21 cellular contexts compared by ENCODE assay signal in the genomic region with DNA sequence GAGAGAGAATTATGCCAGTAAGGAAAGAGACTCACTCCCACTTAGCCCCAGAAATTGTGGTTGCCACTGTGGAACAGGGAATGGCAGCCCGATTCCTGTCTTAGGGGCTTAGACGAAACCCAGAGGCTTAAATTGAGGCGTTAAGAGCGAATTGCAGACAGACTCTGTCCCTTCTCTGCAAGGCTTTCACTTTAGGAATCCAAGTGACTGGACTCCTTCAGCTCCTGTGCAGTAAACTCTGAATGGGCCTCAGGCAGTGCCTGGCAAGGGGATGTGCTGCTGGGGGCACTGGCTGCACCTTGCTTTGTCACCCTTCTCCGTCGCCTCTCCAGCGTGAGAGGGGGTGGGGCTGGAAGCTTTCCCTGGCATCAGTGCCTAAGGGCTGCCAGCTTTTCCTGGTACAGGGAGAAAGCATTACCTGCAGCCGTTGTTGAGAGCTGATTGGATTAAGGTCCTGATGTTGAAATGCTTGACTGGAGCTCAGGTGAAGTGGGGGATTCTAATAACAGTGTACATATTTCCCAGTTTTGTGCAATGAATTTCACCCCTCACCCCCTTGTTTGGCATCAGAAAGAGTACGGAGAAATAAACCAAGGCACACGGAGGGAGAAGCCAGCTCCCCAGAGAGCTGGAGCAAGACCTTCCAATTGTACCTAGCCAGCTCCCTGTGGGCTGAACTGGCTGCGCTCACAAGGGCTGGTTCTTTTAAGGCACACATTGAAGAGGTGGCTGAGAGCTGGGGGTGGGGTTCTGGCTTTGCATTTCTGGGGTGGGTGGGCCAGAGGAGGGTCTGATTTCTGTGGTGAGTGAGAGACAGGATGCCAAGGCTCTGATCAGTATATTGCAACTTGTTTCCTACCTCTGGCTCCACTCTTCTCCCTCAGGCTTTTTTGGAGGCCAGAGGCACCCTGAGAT. TPM values are rescaled to one million over a fixed set of nuclear protein-coding genes. Genes with fewer than 3 reads are reported as not detected.
A peak's percentile ranks its signal among the peaks of the same experiment; 100 is the strongest.
DNase-seq lines count a peak whose midpoint lies in the region; ATAC-seq and TF ChIP-seq lines count a peak whose summit lies in the region.
"Had no signal": no experiment of that assay in that cellular context is flagged by ENCODE, and none has a peak within 500 bp of the region (broad histone marks: within the 10 kb centered on the region; RNA-seq: fewer than 3 reads in every experiment).

No MANE protein-coding gene starts in this region.

- TF ChIP-seq POLR2A in esophagus muscularis mucosa (IDR thresholded peaks at IDR 0.05; ENCODE audit: low read depth) (no peak), sigmoid colon (IDR thresholded peaks at IDR 0.05) (no peak)

- H3K4me3 Mint-ChIP-seq in stimulated activated naive B cell treated with anti-CD40 and anti-IgM and Interleukin-4, amounts not matched to agents 10 μg/mL and 1 μg/mL and 100 μg/mL, for 72 hours, result no peak overlapping the region
- H3K4me3 Mint-ChIP-seq: activated CD4-positive, alpha-beta T cell treated with anti-CD3 and anti-CD28 coated beads, Interleukin-2, amount 10 ng/mL, durations not matched to agents 7 days and 5 days; activated naive CD8-positive, alpha-beta T cell treated with anti-CD3 and anti-CD28 coated beads, Interleukin-2, amount 10 ng/mL, durations not matched to agents 7 days and 5 days; CD4-positive, alpha-beta T cell; HFFc6 had no signal

- TF ChIP-seq EP300 in esophagus muscularis mucosa (IDR thresholded peaks at IDR 0.05), result no peak
- TF ChIP-seq EP300 in sigmoid colon (IDR thresholded peaks at IDR 0.05), result no peak

- H3K36me3 Mint-ChIP-seq in stimulated activated naive B cell treated with anti-CD40 and anti-IgM and Interleukin-4, amounts not matched to agents 10 μg/mL and 1 μg/mL and 100 μg/mL, for 72 hours, result no peaks in the 10 kb centered on the region
- H3K36me3 Mint-ChIP-seq: activated naive CD8-positive, alpha-beta T cell treated with anti-CD3 and anti-CD28 coated beads, Interleukin-2, amount 10 ng/mL, durations not matched to agents 7 days and 5 days had no signal

- WGBS in esophagus muscularis mucosa, result 22% methylated on average over 11 of the region's 11 CpGs
- 55 to 59% methylated on average over 11 of the region's 11 CpGs for WGBS in sigmoid colon, 2 donors

- H3K27ac ChIP-seq in esophagus muscularis mucosa (replicated peaks in 1 of 4), result peak overlapping the region; percentile 78 to 90 (median 84)
- H3K27ac ChIP-seq in sigmoid colon, result peak overlapping the region; percentile 22 to 93 (median 82)
- H3K27ac ChIP-seq: HL-60, psoas muscle, SK-N-MC, thoracic aorta had no signal

- DNase-seq in NCI-H2171 treated with DMSO at 0.1 percent for 48 hours (lab: John Stamatoyannopoulos, UW), result peak; percentile 21
- DNase-seq in NCI-H2171 (lab: John Stamatoyannopoulos, UW), result no peak
- DNase-seq in NCI-H510A (lab: John Stamatoyannopoulos, UW), result peak; percentile 13
- DNase-seq in esophagus muscularis mucosa (ENCODE audit: extremely low spot score), result no peak
- no peak for DNase-seq in sigmoid colon
- DNase-seq in stimulated activated naive B cell treated with anti-CD40 and anti-IgM and Interleukin-4, amounts not matched to agents 10 μg/mL and 1 μg/mL and 100 μg/mL, for 72 hours, result no peak
- DNase-seq: 8988T; activated CD4-positive, alpha-beta T cell treated with anti-CD3 and anti-CD28 coated beads, Interleukin-2, amount 10 ng/mL, durations not matched to agents 7 days and 5 days; activated naive CD8-positive, alpha-beta T cell treated with anti-CD3 and anti-CD28 coated beads, Interleukin-2, amount 10 ng/mL, durations not matched to agents 7 days and 5 days; activated T-cell treated with anti-CD3 and anti-CD28 coated beads, Interleukin-2, amount 50 U/mL, for 48 hours; CD4-positive, alpha-beta T cell; HFFc6; KBM-7; NCI-H187; psoas muscle had no signal

- H3K27ac Mint-ChIP-seq in stimulated activated naive B cell treated with anti-CD40 and anti-IgM and Interleukin-4, amounts not matched to agents 10 μg/mL and 1 μg/mL and 100 μg/mL, for 72 hours, result no peak overlapping the region
- H3K27ac Mint-ChIP-seq: activated CD4-positive, alpha-beta T cell treated with anti-CD3 and anti-CD28 coated beads, Interleukin-2, amount 10 ng/mL, durations not matched to agents 7 days and 5 days; activated naive CD8-positive, alpha-beta T cell treated with anti-CD3 and anti-CD28 coated beads, Interleukin-2, amount 10 ng/mL, durations not matched to agents 7 days and 5 days; CD4-positive, alpha-beta T cell; HFFc6 had no signal

- H3K4me3 ChIP-seq in esophagus muscularis mucosa (peak overlapping the region; percentile 66 to 71 (median 69)), sigmoid colon (peak overlapping the region in 2 of 4 donors; percentile 65 to 79)
- H3K4me3 ChIP-seq: psoas muscle, SK-N-MC, thoracic aorta had no signal

- H3K4me1 ChIP-seq in esophagus muscularis mucosa, result peaks cover 12 to 73% (median 54%) of the 10 kb centered on the region in 4 donors
- peaks cover 0 to 57% (median 30%) of the 10 kb centered on the region in 4 donors for H3K4me1 ChIP-seq in sigmoid colon
- H3K4me1 ChIP-seq: psoas muscle had no signal

- no peaks in the 10 kb centered on the region for H3K27me3 ChIP-seq in esophagus muscularis mucosa
- no peaks in the 10 kb centered on the region for H3K27me3 ChIP-seq in sigmoid colon

- H3K27me3 Mint-ChIP-seq in stimulated activated naive B cell treated with anti-CD40 and anti-IgM and Interleukin-4, amounts not matched to agents 10 μg/mL and 1 μg/mL and 100 μg/mL, for 72 hours, result peaks cover 69 to 82% of the 10 kb centered on the region in 2 donors

- H3K4me1 Mint-ChIP-seq in stimulated activated naive B cell treated with anti-CD40 and anti-IgM and Interleukin-4, amounts not matched to agents 10 μg/mL and 1 μg/mL and 100 μg/mL, for 72 hours, result peaks cover 6 to 9% of the 10 kb centered on the region in 2 donors

- no peaks in the 10 kb centered on the region for H3K9me3 Mint-ChIP-seq in stimulated activated naive B cell treated with anti-CD40 and anti-IgM and Interleukin-4, amounts not matched to agents 10 μg/mL and 1 μg/mL and 100 μg/mL, for 72 hours
- H3K9me3 Mint-ChIP-seq: activated CD4-positive, alpha-beta T cell treated with anti-CD3 and anti-CD28 coated beads, Interleukin-2, amount 10 ng/mL, durations not matched to agents 7 days and 5 days; activated naive CD8-positive, alpha-beta T cell treated with anti-CD3 and anti-CD28 coated beads, Interleukin-2, amount 10 ng/mL, durations not matched to agents 7 days and 5 days; CD4-positive, alpha-beta T cell; HFFc6 had no signal

- TF ChIP-seq CTCF in esophagus muscularis mucosa (IDR thresholded peaks at IDR 0.05) (no peak), sigmoid colon (IDR thresholded peaks at IDR 0.05) (no peak)

- intact Hi-C loops in esophagus muscularis mucosa (cut with DNase I), result loop anchor here (5.0 kb wide), 1 partner anchor 46 kb away; no protein-coding TSS in a partner anchor
- intact Hi-C loops in sigmoid colon (cut with DNase I), result no loop called here

- H3K9me3 ChIP-seq in esophagus muscularis mucosa (no peaks in the 10 kb centered on the region), sigmoid colon (no peaks in the 10 kb centered on the region)
- H3K9me3 ChIP-seq: psoas muscle, thoracic aorta had no signal

- H3K36me3 ChIP-seq in esophagus muscularis mucosa (peaks cover 0 to 9% (median 2%) of the 10 kb centered on the region in 4 donors), sigmoid colon (peaks cover 0 to 4% (median 0%) of the 10 kb centered on the region in 4 donors)
- H3K36me3 ChIP-seq: thoracic aorta had no signal

- no peak for ATAC-seq in stimulated activated naive B cell treated with anti-CD40 and anti-IgM and Interleukin-4, amounts not matched to agents 10 μg/mL and 1 μg/mL and 100 μg/mL, for 72 hours (replicated peaks)
- ATAC-seq in HG02571 (IDR thresholded peaks at IDR 0.05; ENCODE audit: unreplicated experiment) (no peak), HG03039 (IDR thresholded peaks at IDR 0.05; ENCODE audit: unreplicated experiment) (no peak)
- ATAC-seq: psoas muscle had no signal

RNA-seq across cellular contexts. Expression of a gene that starts 39.7 kb away (rescaled TPM):
- total RNA-seq in esophagus muscularis mucosa, result 100 to 1,000 TPM in 1 of 4 donors, 10 to 100 TPM in 3; 31.1 to 122 (median 64.7) TPM
- 100 to 1,000 TPM in 1 of 4 donors, 10 to 100 TPM in 3; 17.6 to 105 (median 25.3) TPM for total RNA-seq in sigmoid colon
- 1 to 10 TPM in 2 of 3 donors, under 1 TPM in 1; 0.46 to 8.9 (median 1.2) TPM for polyA plus RNA-seq in sigmoid colon
- total RNA-seq: CD4-positive, alpha-beta T cell; endothelial cell of umbilical vein had no signal
- polyA plus RNA-seq: endothelial cell of umbilical vein had no signal

Comparison
In these comparisons a context has a peak if more than half of its experiments do, and no peak if none do; other contexts are left out.
1. DNase-seq: peak in NCI-H2171 treated with DMSO at 0.1 percent for 48 hours (single experiment) and NCI-H510A (single experiment); none in NCI-H2171 (single experiment), esophagus muscularis mucosa (single experiment), sigmoid colon (single experiment) and stimulated activated naive B cell treated with anti-CD40 and anti-IgM and Interleukin-4, amounts not matched to agents 10 μg/mL and 1 μg/mL and 100 μg/mL, for 72 hours (single experiment).